Comparison of ENCODE assay signal across 8 cellular contexts in genomic region chr3:44338828-44339127, GRCh38. TPM values are rescaled to one million over a fixed set of nuclear protein-coding genes. Genes with fewer than 3 reads are reported as not detected.
A peak's percentile ranks its signal among the peaks of the same experiment; 100 is the strongest.
DNase-seq lines count a peak whose midpoint lies in the region; ATAC-seq and TF ChIP-seq lines count a peak whose summit lies in the region.

No MANE protein-coding gene starts in this region.

- H3K4me3 ChIP-seq in GM06990 (replicated peaks; ENCODE audit: low read depth, low read length) (peak overlapping the region; percentile 73), SJSA1 (peak overlapping the region; percentile 71), esophagus squamous epithelium (peak overlapping the region; percentile 57 to 91 (median 72)), psoas muscle (peak overlapping the region; percentile 73)

- no peaks in the 10 kb centered on the region for H3K27me3 ChIP-seq in GM06990 (replicated peaks; ENCODE audit: control insufficient read depth, insufficient read depth, low read length)
- no peaks in the 10 kb centered on the region for H3K27me3 ChIP-seq in SJSA1 (replicated peaks)
- peaks cover 0 to 4% (median 0%) of the 10 kb centered on the region in 4 donors for H3K27me3 ChIP-seq in esophagus squamous epithelium
- H3K27me3 ChIP-seq in psoas muscle (ENCODE audit: insufficient read depth in 3 of 3, low read length in 2 of 3) = no peaks in the 10 kb centered on the region

- no peak for ATAC-seq in psoas muscle
- no peak for ATAC-seq in GM18907 (IDR thresholded peaks at IDR 0.05; ENCODE audit: unreplicated experiment)
- no peak for ATAC-seq in HG03175 (IDR thresholded peaks at IDR 0.05; ENCODE audit: unreplicated experiment)

- intact Hi-C loops in esophagus squamous epithelium (cut with DNase I) = loop anchor here (10.0 kb wide), 1 partner anchor 146 kb away; no protein-coding TSS in a partner anchor
- intact Hi-C loops in psoas muscle (cut with DNase I) = loop anchor here in 1 of 2 donors (2.0 to 10.0 kb wide), 2 partner anchors 16 to 136 kb away; partner anchors contain the start of gene ZNF445
- intact Hi-C loops in posterior cingulate gyrus (cut with DNase I) = loop anchor here (10.0 kb wide), 1 partner anchor 526 kb away; the partner anchor contains the start of gene TMEM42

- no peaks in the 10 kb centered on the region for H3K36me3 ChIP-seq in GM06990 (ENCODE audit: control insufficient read depth, insufficient read depth, low read length)
- 0 out of 2 replicates have a peak, but pooled peaks cover 4% of the 10 kb centered on the region for H3K36me3 ChIP-seq in SJSA1
- no peaks in the 10 kb centered on the region for H3K36me3 ChIP-seq in esophagus squamous epithelium
- H3K36me3 ChIP-seq in psoas muscle (ENCODE audit: insufficient read depth in 1 of 2, low read depth in 1 of 2) = no peaks in the 10 kb centered on the region

- no peak for TF ChIP-seq POLR2A in esophagus squamous epithelium (IDR thresholded peaks at IDR 0.05)

- TF ChIP-seq CTCF in GM06990 (IDR thresholded peaks at IDR 0.05; ENCODE audit: insufficient read depth, low read length, poor library complexity, severe bottlenecking) = no peak
- TF ChIP-seq CTCF in esophagus squamous epithelium (IDR thresholded peaks at IDR 0.05) = no peak
- no peak for TF ChIP-seq CTCF in psoas muscle (IDR thresholded peaks at IDR 0.05)

- H3K27ac ChIP-seq in SJSA1 = peak overlapping the region; percentile 63
- H3K27ac ChIP-seq in esophagus squamous epithelium = peak overlapping the region; percentile 93 to 99 (median 98)
- peak overlapping the region; percentile 99 for H3K27ac ChIP-seq in psoas muscle

- DNase-seq in GM06990 (ENCODE audit: extremely low read depth, insufficient read length) (no peak), SJSA1 (ENCODE audit: low read depth in 1 of 2, low spot score in 2 of 2) (no peak), esophagus squamous epithelium (lab: John Stamatoyannopoulos, UW) (no peak), psoas muscle (no peak), UCSD-AML1 (lab: John Stamatoyannopoulos, UW; ENCODE audit: unreplicated experiment) (no peak), posterior cingulate gyrus (no peak)

- H3K9me3 ChIP-seq in SJSA1 (replicated peaks) (no peaks in the 10 kb centered on the region), esophagus squamous epithelium (no peaks in the 10 kb centered on the region), psoas muscle (no peaks in the 10 kb centered on the region)

- H3K4me1 ChIP-seq in SJSA1 (replicated peaks) (peaks cover 20% of the 10 kb centered on the region), esophagus squamous epithelium (peaks cover 0 to 40% (median 4%) of the 10 kb centered on the region in 3 donors), psoas muscle (peaks cover 25% of the 10 kb centered on the region)

- WGBS in esophagus squamous epithelium, 2 donors = 0 to 1% methylated on average over 15 of the region's 15 CpGs
- WGBS in psoas muscle, 3 donors = 0% methylated on average over 15 of the region's 15 CpGs

RNA-seq across cellular contexts. Expression of gene TCAIM, which starts 0.2 kb away (rescaled TPM):
- 15.4 and 18.6 TPM in 2 replicates for total RNA-seq in SJSA1 (2014; rRNA removed; shearing (Covaris generic))
- total RNA-seq in esophagus squamous epithelium (10 to 100 TPM; 15.6 to 25.0 (median 22.6) TPM), psoas muscle (10 to 100 TPM; 15.8 to 31.0 (median 19.6) TPM)
- 10 to 100 TPM; 13.3 to 26.4 (median 14.6) TPM for polyA plus RNA-seq in psoas muscle
